Comparison of ENCODE assay signal across 27 cellular contexts in the genomic region with DNA sequence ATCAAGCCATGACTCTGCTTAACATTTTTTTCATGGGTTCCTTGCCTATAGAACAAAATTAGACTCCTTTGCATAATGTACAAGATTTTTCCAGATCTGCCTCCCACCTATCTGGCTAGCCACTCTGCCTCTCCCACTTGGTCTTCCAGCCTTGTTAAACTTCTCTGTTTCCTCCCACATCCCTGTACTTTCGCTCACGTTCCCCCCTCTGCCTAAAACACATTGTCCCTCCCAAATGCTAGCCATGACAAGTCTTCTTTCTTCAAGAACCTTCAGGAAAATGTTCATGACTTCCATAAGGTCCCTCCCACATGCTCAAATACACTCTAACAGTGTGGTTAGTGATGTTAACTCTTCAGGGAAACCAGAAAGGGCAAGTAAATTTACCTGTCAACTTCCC.
"Had no signal": no experiment of that assay in that cellular context is flagged by ENCODE, and none has a peak within 500 bp of the region (broad histone marks: within the 10 kb centered on the region; RNA-seq: fewer than 3 reads in every experiment).

No MANE protein-coding gene starts in this region.

- H3K4me3 ChIP-seq: body of pancreas, coronary artery, esophagus muscularis mucosa, gastrocnemius medialis had no signal

- H3K4me1 ChIP-seq: esophagus muscularis mucosa, foreskin keratinocyte, gastrocnemius medialis had no signal

- H3K27me3 ChIP-seq: body of pancreas, esophagus muscularis mucosa, gastrocnemius medialis had no signal

- H3K27ac ChIP-seq: body of pancreas, coronary artery, esophagus muscularis mucosa, foreskin keratinocyte, gastrocnemius medialis, WERI-Rb-1 had no signal

- H3K36me3 ChIP-seq: esophagus muscularis mucosa, gastrocnemius medialis, WERI-Rb-1 had no signal

- DNase-seq: activated B cell treated with CpG ODN at 0.5 μM for 24 hours; activated CD4-positive, alpha-beta T cell treated with anti-CD3 and anti-CD28 coated beads for 48 hours; activated CD4-positive, alpha-beta T cell treated with anti-CD3 and anti-CD28 coated beads, Interleukin-2, amount 50 U/mL, for 1 hour; activated CD4-positive, alpha-beta T cell treated with anti-CD3 and anti-CD28 coated beads, Interleukin-2, amount 50 U/mL, for 48 hours; activated CD8-positive, alpha-beta memory T cell treated with anti-CD3 and anti-CD28 coated beads for 24 hours; activated CD8-positive, alpha-beta T cell treated with anti-CD3 and anti-CD28 coated beads for 36 hours; activated effector memory CD4-positive, alpha-beta T cell treated with Interleukin-2 at 50 U/mL for 16 hours; activated gamma-delta T cell treated with Interleukin-2 at 50 U/mL for 16 hours; activated naive CD4-positive, alpha-beta T cell treated with anti-CD3 and anti-CD28 coated beads, Interleukin-2, amount 50 U/mL, for 16 hours; activated naive CD4-positive, alpha-beta T cell treated with Interleukin-2 at 50 U/mL for 16 hours; activated T-cell treated with anti-CD3 and anti-CD28 coated beads, Interleukin-2, amount 50 U/mL, for 4 hours; amniotic stem cell; aorta; body of pancreas; central memory CD4-positive, alpha-beta T cell; effector CD4-positive, alpha-beta T cell; effector memory CD8-positive, alpha-beta T cell; erythroblast; foreskin keratinocyte; gastrocnemius medialis; glutamatergic neuron; T-helper 1 cell; T-helper 17 cell; T1000; WERI-Rb-1 had no signal

- H3K9me3 ChIP-seq: gastrocnemius medialis had no signal
